ENCODE assay signal across 8 cellular contexts in the genomic region with DNA sequence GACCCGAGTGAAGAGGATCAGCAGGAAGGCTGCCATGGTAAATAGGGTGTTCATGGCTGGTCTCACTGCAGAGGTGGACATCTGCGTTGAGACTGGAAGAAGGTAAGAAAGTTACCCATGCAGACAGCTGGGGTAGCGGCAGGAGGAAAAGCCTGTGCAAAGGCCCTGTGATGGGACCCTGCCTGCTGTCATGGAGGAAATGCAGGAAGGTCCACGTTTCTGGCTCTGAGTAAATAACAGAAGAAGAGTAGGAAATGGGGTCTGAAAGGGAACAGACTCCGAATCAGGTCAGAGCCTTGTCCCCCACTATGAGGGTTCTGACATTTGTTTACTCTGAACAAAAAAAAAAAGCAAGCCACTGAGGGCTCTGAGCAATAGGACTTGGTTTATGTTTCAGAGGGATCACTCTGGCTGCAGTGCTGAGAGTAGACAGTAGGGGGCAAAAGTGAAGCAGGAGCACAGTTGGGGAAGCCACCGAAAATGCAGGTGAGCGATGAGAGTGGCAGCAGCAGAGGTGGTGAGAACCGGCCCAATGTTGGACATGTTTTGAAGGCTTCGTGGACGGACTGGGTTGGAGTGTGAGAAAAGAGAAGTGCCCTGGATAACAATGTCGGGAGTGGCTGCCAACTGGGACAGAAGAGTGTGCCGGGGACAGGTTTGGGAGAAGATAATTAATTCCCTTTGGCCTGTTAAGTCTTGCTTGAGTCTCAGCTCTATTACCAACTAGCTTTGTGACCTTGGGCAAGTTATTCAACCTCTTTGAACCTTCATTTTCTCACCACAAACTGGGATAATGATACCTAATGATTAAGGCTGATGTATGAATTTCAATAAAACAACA. TPM values are rescaled to one million over a fixed set of nuclear protein-coding genes. Genes with fewer than 3 reads are reported as not detected.
DNase-seq lines count a peak whose midpoint lies in the region; ATAC-seq and TF ChIP-seq lines count a peak whose summit lies in the region.

No MANE protein-coding gene starts in this region.

- H3K27ac ChIP-seq in DOHH2 (ENCODE audit: low read depth, low read length) (no peak overlapping the region), heart right ventricle (peak overlapping the region in 1 of 10 donors; percentile 58)

- H3K27ac Mint-ChIP-seq in activated naive CD4-positive, alpha-beta T cell treated with anti-CD3 and anti-CD28 coated beads for 36 hours: no peak overlapping the region

- H3K9me3 ChIP-seq in DOHH2 (ENCODE audit: control insufficient read depth, insufficient read depth, low read length) (no peaks in the 10 kb centered on the region), heart right ventricle (no peaks in the 10 kb centered on the region)

- 54 to 59% methylated on average over 12 of the region's 12 CpGs for WGBS in heart right ventricle, 2 donors

- DNase-seq in HuH-7 (ENCODE audit: low spot score) (peak; percentile 53), SK-N-DZ (ENCODE audit: low spot score) (peak; percentile 58), heart right ventricle (peak; percentile 26 to 69), sciatic nerve (ENCODE audit: low spot score) (peak; percentile 73), posterior vena cava (ENCODE audit: low spot score) (no peak)
- DNase-seq in activated naive CD4-positive, alpha-beta T cell treated with anti-CD3 and anti-CD28 coated beads for 36 hours: peak; percentile 92

- H3F3A ChIP-seq in DOHH2 (ENCODE audit: control insufficient read depth, insufficient read depth): no peaks in the 10 kb centered on the region

- H3K4me2 ChIP-seq in DOHH2 (ENCODE audit: low read length): no peak overlapping the region

- CTCF ChIA-PET in activated naive CD4-positive, alpha-beta T cell treated with anti-CD3 and anti-CD28 coated beads for 36 hours (lab: Charles Lee): interaction anchor here (0.6 to 1.7 kb wide), 3 partner anchors 12 to 184 kb away, joined by 3 to 6 read pairs (median 4); a partner anchor contains a TSS

- ATAC-seq in GM21447 (IDR thresholded peaks at IDR 0.05; ENCODE audit: unreplicated experiment) (peak; percentile 87), heart right ventricle (peak in 6 of 8 donors; percentile 24 to 64 (median 56)), sciatic nerve (peak; percentile 39)

- H3K9me2 ChIP-seq in DOHH2 (replicated peaks; ENCODE audit: control insufficient read depth, low read length): no peaks in the 10 kb centered on the region

- no peaks in the 10 kb centered on the region for H3K27me3 Mint-ChIP-seq in activated naive CD4-positive, alpha-beta T cell treated with anti-CD3 and anti-CD28 coated beads for 36 hours (ENCODE audit: low read depth)

- no peaks in the 10 kb centered on the region for H3K4me1 ChIP-seq in DOHH2 (ENCODE audit: control insufficient read depth, low read length)
- peaks cover 0 to 37% (median 16%) of the 10 kb centered on the region in 9 donors for H3K4me1 ChIP-seq in heart right ventricle

- H3K4me3 ChIP-seq in DOHH2 (ENCODE audit: low read length) (no peak overlapping the region), heart right ventricle (no peak overlapping the region)

- H3K9me3 Mint-ChIP-seq in activated naive CD4-positive, alpha-beta T cell treated with anti-CD3 and anti-CD28 coated beads for 36 hours: no peaks in the 10 kb centered on the region

- H3K27me3 ChIP-seq in DOHH2 (ENCODE audit: control insufficient read depth, low read length) (no peaks in the 10 kb centered on the region), heart right ventricle (no peaks in the 10 kb centered on the region)

- TF ChIP-seq CTCF in DOHH2 (IDR thresholded peaks at IDR 0.05; ENCODE audit: low read depth, low read length, poor library complexity, severe bottlenecking): peak; percentile 83
- TF ChIP-seq CTCF in heart right ventricle (IDR thresholded peaks at IDR 0.05): peak; percentile 40 to 79 (median 72)

- H3K36me3 ChIP-seq in DOHH2 (ENCODE audit: control insufficient read depth, low read length) (no peaks in the 10 kb centered on the region), heart right ventricle (peaks cover 0 to 46% (median 8%) of the 10 kb centered on the region in 9 donors)

- peaks cover 12% of the 10 kb centered on the region for H3K4me1 Mint-ChIP-seq in activated naive CD4-positive, alpha-beta T cell treated with anti-CD3 and anti-CD28 coated beads for 36 hours (ENCODE audit: low read depth)

- H3K79me2 ChIP-seq in DOHH2 (ENCODE audit: control insufficient read depth, low read length): no peaks in the 10 kb centered on the region

- no peak overlapping the region for H3K4me3 Mint-ChIP-seq in activated naive CD4-positive, alpha-beta T cell treated with anti-CD3 and anti-CD28 coated beads for 36 hours

- peaks cover 4% of the 10 kb centered on the region for H3K36me3 Mint-ChIP-seq in activated naive CD4-positive, alpha-beta T cell treated with anti-CD3 and anti-CD28 coated beads for 36 hours (ENCODE audit: low read depth)

- intact Hi-C loops in activated naive CD4-positive, alpha-beta T cell treated with anti-CD3 and anti-CD28 coated beads for 36 hours (cut with micrococcal nuclease): loop anchor here (1.0 to 2.0 kb wide), 5 partner anchors 14 to 315 kb away; a partner anchor contains a TSS
- intact Hi-C loops in heart right ventricle (cut with DNase I) (loop anchor here in 2 of 10 donors (10.0 kb wide), 1 partner anchor 187 kb away; a partner anchor contains a TSS), sciatic nerve (cut with DNase I) (no loop called here), posterior vena cava (cut with DNase I) (no loop called here)

- no peaks in the 10 kb centered on the region for H4K20me1 ChIP-seq in DOHH2 (ENCODE audit: control insufficient read depth, insufficient read depth, low read depth, low read length)

RNA-seq across cellular contexts. Expression of a gene that starts 57.9 kb away (rescaled TPM):
- polyA plus RNA-seq in SK-N-DZ (2014; cell fraction: cytosol; rRNA removed): 2.5 TPM in 2 replicates
- polyA plus RNA-seq in SK-N-DZ (2014; cell fraction: nucleus; rRNA removed): 2.5 and 3.0 TPM in 2 replicates
- 1 to 10 TPM; 1.1 to 1.3 TPM for total RNA-seq in activated naive CD4-positive, alpha-beta T cell treated with anti-CD3 and anti-CD28 coated beads for 36 hours
- total RNA-seq in heart right ventricle: 1 to 10 TPM in 9 of 10 donors, under 1 TPM in 1; 0.67 to 4.1 (median 2.5) TPM
- polyA plus RNA-seq in heart right ventricle: 1 to 10 TPM in 1 of 2 donors, under 1 TPM in 1; 0.48 to 1.2 TPM
- total RNA-seq in sciatic nerve: 1.2 TPM
- total RNA-seq in posterior vena cava: 1 to 10 TPM; 2.7 to 3.1 TPM
